10 cellular contexts compared by ENCODE assay signal in genomic region chr7:82335927-82336326, GRCh38.
A peak's percentile ranks its signal among the peaks of the same experiment; 100 is the strongest.
DNase-seq lines count a peak whose midpoint lies in the region; ATAC-seq and TF ChIP-seq lines count a peak whose summit lies in the region.
"Had no signal": no experiment of that assay in that cellular context is flagged by ENCODE, and none has a peak within 500 bp of the region (broad histone marks: within the 10 kb centered on the region; RNA-seq: fewer than 3 reads in every experiment).

No MANE protein-coding gene starts in this region.

- H3K36me3 ChIP-seq in psoas muscle (ENCODE audit: insufficient read depth in 1 of 2, low read depth in 1 of 2), result peaks cover 0 to 7% of the 10 kb centered on the region in 2 donors

- H3K4me3 Mint-ChIP-seq in activated naive CD4-positive, alpha-beta T cell treated with anti-CD3 and anti-CD28 coated beads for 36 hours, result no peak overlapping the region
- H3K4me3 Mint-ChIP-seq: immature natural killer cell had no signal

- ATAC-seq in psoas muscle (peak; percentile 56 to 84 (median 72)), GM21737 (IDR thresholded peaks at IDR 0.05; ENCODE audit: unreplicated experiment) (no peak)
- ATAC-seq: sciatic nerve had no signal

- no peak overlapping the region for H3K4me3 ChIP-seq in psoas muscle

- H3K4me1 ChIP-seq in psoas muscle, result peaks cover 38% of the 10 kb centered on the region

- no peak overlapping the region for H3K27ac ChIP-seq in psoas muscle

- H3K4me1 Mint-ChIP-seq in activated naive CD4-positive, alpha-beta T cell treated with anti-CD3 and anti-CD28 coated beads for 36 hours (ENCODE audit: low read depth), result no peaks in the 10 kb centered on the region
- H3K4me1 Mint-ChIP-seq: immature natural killer cell had no signal

- CTCF ChIA-PET in activated naive CD4-positive, alpha-beta T cell treated with anti-CD3 and anti-CD28 coated beads for 36 hours (lab: Charles Lee), result no interaction called here

- no peaks in the 10 kb centered on the region for H3K27me3 ChIP-seq in psoas muscle (ENCODE audit: insufficient read depth in 3 of 3, low read length in 2 of 3)

- no peaks in the 10 kb centered on the region for H3K36me3 Mint-ChIP-seq in activated naive CD4-positive, alpha-beta T cell treated with anti-CD3 and anti-CD28 coated beads for 36 hours (ENCODE audit: low read depth)
- H3K36me3 Mint-ChIP-seq: immature natural killer cell had no signal

- peaks cover 3% of the 10 kb centered on the region for H3K9me3 Mint-ChIP-seq in activated naive CD4-positive, alpha-beta T cell treated with anti-CD3 and anti-CD28 coated beads for 36 hours

- H3K27ac Mint-ChIP-seq in activated naive CD4-positive, alpha-beta T cell treated with anti-CD3 and anti-CD28 coated beads for 36 hours, result no peak overlapping the region
- H3K27ac Mint-ChIP-seq: immature natural killer cell had no signal

- DNase-seq in HT-29 (ENCODE audit: low spot score) (peak; percentile 61), NCI-H2171 treated with DMSO at 0.1 percent for 48 hours (lab: John Stamatoyannopoulos, UW) (peak; percentile 100), amniotic epithelial cell (ENCODE audit: low read depth) (peak; percentile 17), psoas muscle (no peak), MV-4-11 (lab: John Stamatoyannopoulos, UW) (no peak), posterior cingulate gyrus (no peak)
- DNase-seq in activated naive CD4-positive, alpha-beta T cell treated with anti-CD3 and anti-CD28 coated beads for 36 hours, result no peak
- DNase-seq: immature natural killer cell had no signal

- intact Hi-C loops in psoas muscle (cut with DNase I) (no loop called here), posterior cingulate gyrus (cut with DNase I) (no loop called here)
- intact Hi-C loops in activated naive CD4-positive, alpha-beta T cell treated with anti-CD3 and anti-CD28 coated beads for 36 hours (cut with micrococcal nuclease), result no loop called here

- H3K27me3 Mint-ChIP-seq in activated naive CD4-positive, alpha-beta T cell treated with anti-CD3 and anti-CD28 coated beads for 36 hours (ENCODE audit: low read depth), result no peaks in the 10 kb centered on the region

- TF ChIP-seq CTCF in psoas muscle (IDR thresholded peaks at IDR 0.05), result no peak

- WGBS in psoas muscle, 3 donors, result 67 to 88% (median 74%) methylated on average over 1 of the region's 1 CpG

- no peaks in the 10 kb centered on the region for H3K9me3 ChIP-seq in psoas muscle

Comparison
In these comparisons a context has a peak if more than half of its experiments do, and no peak if none do; other contexts are left out.
1. DNase-seq: peak in HT-29 (single experiment), NCI-H2171 treated with DMSO at 0.1 percent for 48 hours (single experiment) and amniotic epithelial cell (single experiment); none in psoas muscle (0 of 2), MV-4-11 (single experiment), activated naive CD4-positive, alpha-beta T cell treated with anti-CD3 and anti-CD28 coated beads for 36 hours (single experiment) and posterior cingulate gyrus (0 of 10).